ENCODE assay signal across 1 cellular context in genomic region chr6:7543761-7544424, GRCh38.
A peak's percentile ranks its signal among the peaks of the same experiment; 100 is the strongest.
TF ChIP-seq lines count a peak whose summit lies in the region.

No MANE protein-coding gene starts in this region.

TF ChIP-seq in HepG2, 621 proteins besides CTCF, POLR2A, EP300 and RAD21 (continued from another document and continues in another):
- TF ChIP-seq HNF1A (IDR thresholded peaks at IDR 0.05; ENCODE audit: low read depth), result no peak
- no peak for TF ChIP-seq HNF1A (CRISPR knock-in tag; IDR thresholded peaks at IDR 0.05; ENCODE audit: borderline replicate concordance)
- TF ChIP-seq SALL1 (CRISPR knock-in tag; IDR thresholded peaks at IDR 0.05), result peak; percentile 50; the same call in 1 of the 2 replicates
- TF ChIP-seq ZBTB49 (CRISPR knock-in tag; IDR thresholded peaks at IDR 0.05; ENCODE audit: borderline replicate concordance), result no peak
- TF ChIP-seq FOXK1 (CRISPR knock-in tag; IDR thresholded peaks at IDR 0.05; ENCODE audit: borderline replicate concordance, low read depth), result no peak
- no peak for TF ChIP-seq ZNF101 (CRISPR knock-in tag; IDR thresholded peaks at IDR 0.05; ENCODE audit: borderline replicate concordance, low read depth)
- no peak for TF ChIP-seq AHDC1 (CRISPR knock-in tag; IDR thresholded peaks at IDR 0.05; ENCODE audit: borderline replicate concordance)
- TF ChIP-seq EHMT2 (IDR thresholded peaks at IDR 0.05; ENCODE audit: borderline replicate concordance, low read depth, low read length), result no peak
- TF ChIP-seq ZNF574 (CRISPR knock-in tag; IDR thresholded peaks at IDR 0.05), result peak; percentile 41; the same call in 1 of the 2 replicates
- TF ChIP-seq ZNF563 (CRISPR knock-in tag; IDR thresholded peaks at IDR 0.05), result no peak
- no peak for TF ChIP-seq ZMYM2 (CRISPR knock-in tag; IDR thresholded peaks at IDR 0.05)
- peak; percentile 56; the same call in 1 of the 2 replicates for TF ChIP-seq UBTF (CRISPR knock-in tag; IDR thresholded peaks at IDR 0.05)
- no peak for TF ChIP-seq ZNF343 (CRISPR knock-in tag; IDR thresholded peaks at IDR 0.05)
- no peak for TF ChIP-seq PLSCR1 (CRISPR knock-in tag; IDR thresholded peaks at IDR 0.05; ENCODE audit: borderline replicate concordance)
- no peak for TF ChIP-seq HDAC6 (IDR thresholded peaks at IDR 0.05; ENCODE audit: low read depth, low read length)
- TF ChIP-seq ZNF589 (CRISPR knock-in tag; conservative IDR thresholded peaks at IDR 0.05), result no peak
- TF ChIP-seq RNF2 (conservative IDR thresholded peaks at IDR 0.05; ENCODE audit: low read depth), result no peak
- TF ChIP-seq ZNF44 (CRISPR knock-in tag; IDR thresholded peaks at IDR 0.05), result no peak
- no peak for TF ChIP-seq SETDB1 (CRISPR knock-in tag; IDR thresholded peaks at IDR 0.05; ENCODE audit: borderline replicate concordance)
- peak; percentile 55; the same call in 1 of the 2 replicates for TF ChIP-seq PBX3 (CRISPR knock-in tag; IDR thresholded peaks at IDR 0.05; ENCODE audit: borderline replicate concordance)
- TF ChIP-seq THAP9 (CRISPR knock-in tag; IDR thresholded peaks at IDR 0.05; ENCODE audit: borderline replicate concordance), result no peak
- no peak for TF ChIP-seq IRF1 (CRISPR knock-in tag; IDR thresholded peaks at IDR 0.05; ENCODE audit: low read depth)
- no peak for TF ChIP-seq ZNF816 (CRISPR knock-in tag; IDR thresholded peaks at IDR 0.05; ENCODE audit: borderline replicate concordance)
- peak; percentile 48; the same call in 1 of the 2 replicates for TF ChIP-seq KDM2A (CRISPR knock-in tag; IDR thresholded peaks at IDR 0.05; ENCODE audit: borderline replicate concordance, low read depth)
- TF ChIP-seq NFKB2 (CRISPR knock-in tag; IDR thresholded peaks at IDR 0.05; ENCODE audit: borderline replicate concordance), result peak; percentile 28; the same call in 1 of the 2 replicates
